Comparison of ENCODE assay signal across 9 cellular contexts in genomic region chr12:45050751-45051489, GRCh38. TPM values are rescaled to one million over a fixed set of nuclear protein-coding genes. Genes with fewer than 3 reads are reported as not detected.
DNase-seq lines count a peak whose midpoint lies in the region; ATAC-seq and TF ChIP-seq lines count a peak whose summit lies in the region.
"Had no signal": no experiment of that assay in that cellular context is flagged by ENCODE, and none has a peak within 500 bp of the region (broad histone marks: within the 10 kb centered on the region; RNA-seq: fewer than 3 reads in every experiment).

Gene DBX2 (minus strand): TSS chr12:45051099. CDS start chr12:45050927, 172 bp downstream.

- peak; percentile 18 for ATAC-seq in left lung
- ATAC-seq in upper lobe of left lung (ENCODE audit: low FRiP score in 2 of 2), result peak; percentile 34 to 53
- no peak for ATAC-seq in GM21737 (IDR thresholded peaks at IDR 0.05; ENCODE audit: unreplicated experiment)
- no peak for ATAC-seq in HG03460 (IDR thresholded peaks at IDR 0.05; ENCODE audit: unreplicated experiment)
- no peak for ATAC-seq in sciatic nerve

- H3K4me3 ChIP-seq in left lung (peak within 1 kb of the TSS; percentile 11 to 22), upper lobe of left lung (peak within 1 kb of the TSS in 3 of 4 donors; percentile 17 to 34 (median 23))

- H3K36me3 ChIP-seq in left lung (no peaks in the 10 kb centered on the region), upper lobe of left lung (no peaks in the 10 kb centered on the region)

- TF ChIP-seq CTCF in left lung (IDR thresholded peaks at IDR 0.05), result no peak
- TF ChIP-seq CTCF in upper lobe of left lung (IDR thresholded peaks at IDR 0.05), result no peak

- TF ChIP-seq POLR2A in upper lobe of left lung (IDR thresholded peaks at IDR 0.05), result no peak

- H3K9me3 ChIP-seq in left lung, result no peaks in the 10 kb centered on the region
- H3K9me3 ChIP-seq in upper lobe of left lung, result no peaks in the 10 kb centered on the region

- intact Hi-C loops in left lung (cut with DNase I) (no loop called here), sciatic nerve (cut with DNase I) (no loop called here)

- no peak for TF ChIP-seq EP300 in upper lobe of left lung (IDR thresholded peaks at IDR 0.05)

- H3K27me3 ChIP-seq in left lung (peaks cover 43 to 76% of the 10 kb centered on the region in 2 donors), upper lobe of left lung (peaks cover 0 to 16% (median 7%) of the 10 kb centered on the region in 4 donors)

- WGBS in upper lobe of left lung, 2 donors, result 1 to 4% methylated on average over 21 to 48 of the region's 69 CpGs

- DNase-seq in activated T-cell treated with anti-CD3 and anti-CD28 coated beads for 48 hours (ENCODE audit: low read depth) (peak; percentile 1), activated T-cell treated with anti-CD3 and anti-CD28 coated beads for 4 hours (no peak), caudate nucleus (lab: John Stamatoyannopoulos, UW) (peak in 17 of 61 donors; percentile 4 to 40 (median 13)), left lung (peak in 1 of 2 donors; percentile 57), upper lobe of left lung (peak in 1 of 2 donors; percentile 76), sciatic nerve (ENCODE audit: low spot score) (no peak)

- H3K4me1 ChIP-seq in left lung (peaks cover 0 to 10% of the 10 kb centered on the region in 2 donors), upper lobe of left lung (peaks cover 0 to 15% (median 7%) of the 10 kb centered on the region in 4 donors)

- peak within 1 kb of the TSS; percentile 44 for H3K27ac ChIP-seq in caudate nucleus (ENCODE audit: low read depth, low read length)
- no peak within 1 kb of the TSS for H3K27ac ChIP-seq in left lung
- H3K27ac ChIP-seq in upper lobe of left lung, result no peak within 1 kb of the TSS

RNA-seq across cellular contexts. Expression of gene DBX2, which starts in this region (rescaled TPM):
- total RNA-seq in left lung, result not detected
- not detected for total RNA-seq in upper lobe of left lung
- 0.13 TPM for total RNA-seq in sciatic nerve
- total RNA-seq: T-helper 2 cell treated with Interferon-gamma antibody and Interleukin-4, amounts not matched to agents 100 ng/mL and 5 ng/mL, for 36 hours had no signal

Comparison
In these comparisons a context has a peak if more than half of its experiments do, and no peak if none do; other contexts are left out.
1. Peak in ATAC-seq and H3K4me3 ChIP-seq in left lung; RNA of the gene not detected or under 1 TPM.
2. Peak in ATAC-seq and H3K4me3 ChIP-seq in upper lobe of left lung; RNA of the gene not detected or under 1 TPM.